Comparison of ENCODE assay signal across 26 cellular contexts in genomic region chr10:35226507-35226906, GRCh38.
DNase-seq lines count a peak whose midpoint lies in the region; ATAC-seq lines count a peak whose summit lies in the region.
"Had no signal": no experiment of that assay in that cellular context is flagged by ENCODE, and none has a peak within 500 bp of the region (broad histone marks: within the 10 kb centered on the region; RNA-seq: fewer than 3 reads in every experiment).

No MANE protein-coding gene starts in this region.

- peaks cover 2% of the 10 kb centered on the region for H3K27me3 Mint-ChIP-seq in activated CD4-positive, alpha-beta T cell treated with anti-CD3 and anti-CD28 coated beads for 36 hours
- H3K27me3 Mint-ChIP-seq in activated T-helper 17 cell treated with anti-CD3 and anti-CD28 coated beads, Interleukin-2, amount 50 U/mL, for 72 hours: no peaks in the 10 kb centered on the region

- POLR2A ChIA-PET in activated CD4-positive, alpha-beta T cell treated with anti-CD3 and anti-CD28 coated beads for 36 hours (lab: Charles Lee): no interaction called here

- H3K9me3 Mint-ChIP-seq in activated CD4-positive, alpha-beta T cell treated with anti-CD3 and anti-CD28 coated beads for 36 hours (ENCODE audit: low read depth): no peaks in the 10 kb centered on the region
- H3K9me3 Mint-ChIP-seq in activated T-helper 17 cell treated with anti-CD3 and anti-CD28 coated beads, Interleukin-2, amount 50 U/mL, for 72 hours: peaks cover 5% of the 10 kb centered on the region
- H3K9me3 Mint-ChIP-seq: CD8-positive, alpha-beta memory T cell had no signal

- no peaks in the 10 kb centered on the region for H3K36me3 ChIP-seq in MG63
- H3K36me3 ChIP-seq: BE2C, SJCRH30 had no signal

- no peaks in the 10 kb centered on the region for H3K9me3 ChIP-seq in MG63
- H3K9me3 ChIP-seq: BE2C, SJCRH30 had no signal

- H3K4me1 Mint-ChIP-seq in activated CD4-positive, alpha-beta T cell treated with anti-CD3 and anti-CD28 coated beads for 36 hours: peaks cover 9% of the 10 kb centered on the region
- H3K4me1 Mint-ChIP-seq in activated T-helper 17 cell treated with anti-CD3 and anti-CD28 coated beads, Interleukin-2, amount 50 U/mL, for 72 hours: peaks cover 14% of the 10 kb centered on the region

- no peak overlapping the region for H3K27ac Mint-ChIP-seq in activated CD4-positive, alpha-beta T cell treated with anti-CD3 and anti-CD28 coated beads for 36 hours
- peak overlapping the region; percentile 6 for H3K27ac Mint-ChIP-seq in activated T-helper 17 cell treated with anti-CD3 and anti-CD28 coated beads, Interleukin-2, amount 50 U/mL, for 72 hours
- H3K27ac Mint-ChIP-seq: CD14-positive monocyte had no signal

- peak; percentile 72 for ATAC-seq in activated CD4-positive, alpha-beta T cell treated with anti-CD3 and anti-CD28 coated beads for 36 hours
- ATAC-seq in GM21515 (IDR thresholded peaks at IDR 0.05; ENCODE audit: unreplicated experiment): peak; percentile 59
- ATAC-seq in activated T-helper 17 cell treated with anti-CD3 and anti-CD28 coated beads, Interleukin-2, amount 50 U/mL, for 72 hours (replicated peaks): peak; percentile 46
- ATAC-seq: PC-3, SK-N-SH treated with all-trans-retinoic acid at 6 μM for 48 hours had no signal

- intact Hi-C loops in activated CD4-positive, alpha-beta T cell treated with anti-CD3 and anti-CD28 coated beads for 36 hours (cut with DNase I, micrococcal nuclease): no loop called here

- H3K27me3 ChIP-seq in MG63: no peaks in the 10 kb centered on the region
- H3K27me3 ChIP-seq: BE2C, SJCRH30 had no signal

- no peak for DNase-seq in activated CD4-positive, alpha-beta T cell treated with anti-CD3 and anti-CD28 coated beads for 36 hours
- no peak for DNase-seq in activated CD4-positive, alpha-beta T cell treated with anti-CD3 and anti-CD28 coated beads, Interleukin-2, amount 50 U/mL, for 4 hours
- DNase-seq in kidney glomerular epithelial cell (lab: John Stamatoyannopoulos, UW): no peak
- DNase-seq in MG63: no peak
- no peak for DNase-seq in SIG-M5 (lab: John Stamatoyannopoulos, UW)
- DNase-seq: 8988T; ACHN; BE2C; CD8-positive, alpha-beta memory T cell; DMS 273 treated with DMSO at 0.1 percent for 48 hours; DMS79 treated with DMSO at 0.1 percent for 48 hours; GF-D8; GOT3; HCEC 1CT; KBM-7; NCI-H1694; NCI-H2081 treated with DMSO at 0.1 percent for 48 hours; NCI-H2171; NCI-H226; NCI-H510A; PC-3; SJCRH30 had no signal

- no peak overlapping the region for H3K4me3 ChIP-seq in MG63
- H3K4me3 ChIP-seq: SJCRH30 had no signal

- H3K4me3 Mint-ChIP-seq in activated CD4-positive, alpha-beta T cell treated with anti-CD3 and anti-CD28 coated beads for 36 hours: no peak overlapping the region
- H3K4me3 Mint-ChIP-seq in activated T-helper 17 cell treated with anti-CD3 and anti-CD28 coated beads, Interleukin-2, amount 50 U/mL, for 72 hours: no peak overlapping the region
- H3K4me3 Mint-ChIP-seq: CD14-positive monocyte; CD8-positive, alpha-beta memory T cell had no signal

- H3K36me3 Mint-ChIP-seq in activated CD4-positive, alpha-beta T cell treated with anti-CD3 and anti-CD28 coated beads for 36 hours (ENCODE audit: low read depth): no peaks in the 10 kb centered on the region
- no peaks in the 10 kb centered on the region for H3K36me3 Mint-ChIP-seq in activated T-helper 17 cell treated with anti-CD3 and anti-CD28 coated beads, Interleukin-2, amount 50 U/mL, for 72 hours (ENCODE audit: low read depth)
- H3K36me3 Mint-ChIP-seq: CD14-positive monocyte had no signal

- CTCF ChIA-PET in activated CD4-positive, alpha-beta T cell treated with anti-CD3 and anti-CD28 coated beads for 36 hours (lab: Charles Lee): interaction anchor here (1.2 kb wide), 1 partner anchor 9 kb away, joined by 5 read pairs; no protein-coding TSS in a partner anchor
